ENCODE assay signal across 2 cellular contexts in the genomic region with DNA sequence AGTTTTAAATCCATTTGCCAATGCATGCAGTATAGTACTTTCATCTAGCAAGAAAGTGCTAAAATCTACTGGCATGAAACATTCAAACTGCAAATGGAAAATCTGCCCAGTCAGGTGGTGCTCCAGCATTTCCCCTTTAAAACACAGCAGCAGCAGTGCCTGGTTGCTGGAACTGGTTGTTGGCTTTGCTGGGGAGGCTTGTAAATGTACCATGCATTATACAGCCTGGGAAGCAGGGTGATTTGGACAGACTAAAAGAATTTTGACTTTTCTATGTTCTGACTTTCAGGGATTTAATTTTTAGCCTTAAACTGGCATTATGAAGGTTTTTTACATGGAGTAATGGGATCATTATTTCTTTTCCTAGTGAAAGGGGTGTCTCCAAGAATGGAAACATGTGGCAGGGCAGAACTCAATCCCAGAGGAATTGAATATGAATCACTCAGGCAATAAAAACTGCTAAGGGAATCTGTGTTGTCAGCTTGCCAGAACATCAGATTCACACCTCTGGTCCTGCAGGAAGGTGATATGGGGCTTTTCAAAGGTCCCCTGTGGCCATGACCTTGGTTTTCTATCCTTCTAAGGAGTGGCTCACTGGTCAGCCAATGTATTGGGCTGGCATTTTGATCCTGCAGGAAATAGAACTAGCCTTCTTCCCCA.
TF ChIP-seq lines count a peak whose summit lies in the region.

No MANE protein-coding gene starts in this region.

TF ChIP-seq in GM23338, 12 proteins besides CTCF, POLR2A, EP300 and RAD21:
- TF ChIP-seq, protein P1, sequence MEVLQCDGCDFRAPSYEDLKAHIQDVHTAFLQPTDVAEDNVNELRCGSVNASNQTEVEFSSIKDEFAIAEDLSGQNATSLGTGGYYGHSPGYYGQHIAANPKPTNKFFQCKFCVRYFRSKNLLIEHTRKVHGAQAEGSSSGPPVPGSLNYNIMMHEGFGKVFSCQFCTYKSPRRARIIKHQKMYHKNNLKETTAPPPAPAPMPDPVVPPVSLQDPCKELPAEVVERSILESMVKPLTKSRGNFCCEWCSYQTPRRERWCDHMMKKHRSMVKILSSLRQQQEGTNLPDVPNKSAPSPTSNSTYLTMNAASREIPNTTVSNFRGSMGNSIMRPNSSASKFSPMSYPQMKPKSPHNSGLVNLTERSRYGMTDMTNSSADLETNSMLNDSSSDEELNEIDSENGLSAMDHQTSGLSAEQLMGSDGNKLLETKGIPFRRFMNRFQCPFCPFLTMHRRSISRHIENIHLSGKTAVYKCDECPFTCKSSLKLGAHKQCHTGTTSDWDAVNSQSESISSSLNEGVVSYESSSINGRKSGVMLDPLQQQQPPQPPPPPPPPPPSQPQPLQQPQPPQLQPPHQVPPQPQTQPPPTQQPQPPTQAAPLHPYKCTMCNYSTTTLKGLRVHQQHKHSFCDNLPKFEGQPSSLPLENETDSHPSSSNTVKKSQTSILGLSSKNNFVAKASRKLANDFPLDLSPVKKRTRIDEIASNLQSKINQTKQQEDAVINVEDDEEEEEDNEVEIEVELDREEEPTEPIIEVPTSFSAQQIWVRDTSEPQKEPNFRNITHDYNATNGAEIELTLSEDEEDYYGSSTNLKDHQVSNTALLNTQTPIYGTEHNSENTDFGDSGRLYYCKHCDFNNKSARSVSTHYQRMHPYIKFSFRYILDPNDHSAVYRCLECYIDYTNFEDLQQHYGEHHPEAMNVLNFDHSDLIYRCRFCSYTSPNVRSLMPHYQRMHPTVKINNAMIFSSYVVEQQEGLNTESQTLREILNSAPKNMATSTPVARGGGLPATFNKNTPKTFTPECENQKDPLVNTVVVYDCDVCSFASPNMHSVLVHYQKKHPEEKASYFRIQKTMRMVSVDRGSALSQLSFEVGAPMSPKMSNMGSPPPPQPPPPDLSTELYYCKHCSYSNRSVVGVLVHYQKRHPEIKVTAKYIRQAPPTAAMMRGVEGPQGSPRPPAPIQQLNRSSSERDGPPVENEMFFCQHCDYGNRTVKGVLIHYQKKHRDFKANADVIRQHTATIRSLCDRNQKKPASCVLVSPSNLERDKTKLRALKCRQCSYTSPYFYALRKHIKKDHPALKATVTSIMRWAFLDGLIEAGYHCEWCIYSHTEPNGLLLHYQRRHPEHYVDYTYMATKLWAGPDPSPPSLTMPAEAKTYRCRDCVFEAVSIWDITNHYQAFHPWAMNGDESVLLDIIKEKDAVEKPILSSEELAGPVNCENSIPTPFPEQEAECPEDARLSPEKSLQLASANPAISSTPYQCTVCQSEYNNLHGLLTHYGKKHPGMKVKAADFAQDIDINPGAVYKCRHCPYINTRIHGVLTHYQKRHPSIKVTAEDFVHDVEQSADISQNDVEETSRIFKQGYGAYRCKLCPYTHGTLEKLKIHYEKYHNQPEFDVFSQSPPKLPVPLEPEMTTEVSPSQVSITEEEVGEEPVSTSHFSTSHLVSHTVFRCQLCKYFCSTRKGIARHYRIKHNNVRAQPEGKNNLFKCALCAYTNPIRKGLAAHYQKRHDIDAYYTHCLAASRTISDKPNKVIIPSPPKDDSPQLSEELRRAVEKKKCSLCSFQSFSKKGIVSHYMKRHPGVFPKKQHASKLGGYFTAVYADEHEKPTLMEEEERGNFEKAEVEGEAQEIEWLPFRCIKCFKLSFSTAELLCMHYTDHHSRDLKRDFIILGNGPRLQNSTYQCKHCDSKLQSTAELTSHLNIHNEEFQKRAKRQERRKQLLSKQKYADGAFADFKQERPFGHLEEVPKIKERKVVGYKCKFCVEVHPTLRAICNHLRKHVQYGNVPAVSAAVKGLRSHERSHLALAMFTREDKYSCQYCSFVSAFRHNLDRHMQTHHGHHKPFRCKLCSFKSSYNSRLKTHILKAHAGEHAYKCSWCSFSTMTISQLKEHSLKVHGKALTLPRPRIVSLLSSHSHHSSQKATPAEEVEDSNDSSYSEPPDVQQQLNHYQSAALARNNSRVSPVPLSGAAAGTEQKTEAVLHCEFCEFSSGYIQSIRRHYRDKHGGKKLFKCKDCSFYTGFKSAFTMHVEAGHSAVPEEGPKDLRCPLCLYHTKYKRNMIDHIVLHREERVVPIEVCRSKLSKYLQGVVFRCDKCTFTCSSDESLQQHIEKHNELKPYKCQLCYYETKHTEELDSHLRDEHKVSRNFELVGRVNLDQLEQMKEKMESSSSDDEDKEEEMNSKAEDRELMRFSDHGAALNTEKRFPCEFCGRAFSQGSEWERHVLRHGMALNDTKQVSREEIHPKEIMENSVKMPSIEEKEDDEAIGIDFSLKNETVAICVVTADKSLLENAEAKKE (CRISPR knock-in tag; IDR thresholded peaks at IDR 0.05), result no peak
- TF ChIP-seq NANOG (IDR thresholded peaks at IDR 0.05; ENCODE audit: borderline replicate concordance) (no peak), EZH2 (IDR thresholded peaks at IDR 0.05; ENCODE audit: low read depth, unreplicated experiment) (peak; percentile 66), CREB1 (CRISPR knock-in tag; IDR thresholded peaks at IDR 0.05; ENCODE audit: low read depth) (no peak), JUNB (IDR thresholded peaks at IDR 0.05; ENCODE audit: unreplicated experiment) (no peak)
- TF ChIP-seq, protein P2, sequence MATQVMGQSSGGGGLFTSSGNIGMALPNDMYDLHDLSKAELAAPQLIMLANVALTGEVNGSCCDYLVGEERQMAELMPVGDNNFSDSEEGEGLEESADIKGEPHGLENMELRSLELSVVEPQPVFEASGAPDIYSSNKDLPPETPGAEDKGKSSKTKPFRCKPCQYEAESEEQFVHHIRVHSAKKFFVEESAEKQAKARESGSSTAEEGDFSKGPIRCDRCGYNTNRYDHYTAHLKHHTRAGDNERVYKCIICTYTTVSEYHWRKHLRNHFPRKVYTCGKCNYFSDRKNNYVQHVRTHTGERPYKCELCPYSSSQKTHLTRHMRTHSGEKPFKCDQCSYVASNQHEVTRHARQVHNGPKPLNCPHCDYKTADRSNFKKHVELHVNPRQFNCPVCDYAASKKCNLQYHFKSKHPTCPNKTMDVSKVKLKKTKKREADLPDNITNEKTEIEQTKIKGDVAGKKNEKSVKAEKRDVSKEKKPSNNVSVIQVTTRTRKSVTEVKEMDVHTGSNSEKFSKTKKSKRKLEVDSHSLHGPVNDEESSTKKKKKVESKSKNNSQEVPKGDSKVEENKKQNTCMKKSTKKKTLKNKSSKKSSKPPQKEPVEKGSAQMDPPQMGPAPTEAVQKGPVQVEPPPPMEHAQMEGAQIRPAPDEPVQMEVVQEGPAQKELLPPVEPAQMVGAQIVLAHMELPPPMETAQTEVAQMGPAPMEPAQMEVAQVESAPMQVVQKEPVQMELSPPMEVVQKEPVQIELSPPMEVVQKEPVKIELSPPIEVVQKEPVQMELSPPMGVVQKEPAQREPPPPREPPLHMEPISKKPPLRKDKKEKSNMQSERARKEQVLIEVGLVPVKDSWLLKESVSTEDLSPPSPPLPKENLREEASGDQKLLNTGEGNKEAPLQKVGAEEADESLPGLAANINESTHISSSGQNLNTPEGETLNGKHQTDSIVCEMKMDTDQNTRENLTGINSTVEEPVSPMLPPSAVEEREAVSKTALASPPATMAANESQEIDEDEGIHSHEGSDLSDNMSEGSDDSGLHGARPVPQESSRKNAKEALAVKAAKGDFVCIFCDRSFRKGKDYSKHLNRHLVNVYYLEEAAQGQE (IDR thresholded peaks at IDR 0.05; ENCODE audit: unreplicated experiment), result no peak
- TF ChIP-seq, protein P3, sequence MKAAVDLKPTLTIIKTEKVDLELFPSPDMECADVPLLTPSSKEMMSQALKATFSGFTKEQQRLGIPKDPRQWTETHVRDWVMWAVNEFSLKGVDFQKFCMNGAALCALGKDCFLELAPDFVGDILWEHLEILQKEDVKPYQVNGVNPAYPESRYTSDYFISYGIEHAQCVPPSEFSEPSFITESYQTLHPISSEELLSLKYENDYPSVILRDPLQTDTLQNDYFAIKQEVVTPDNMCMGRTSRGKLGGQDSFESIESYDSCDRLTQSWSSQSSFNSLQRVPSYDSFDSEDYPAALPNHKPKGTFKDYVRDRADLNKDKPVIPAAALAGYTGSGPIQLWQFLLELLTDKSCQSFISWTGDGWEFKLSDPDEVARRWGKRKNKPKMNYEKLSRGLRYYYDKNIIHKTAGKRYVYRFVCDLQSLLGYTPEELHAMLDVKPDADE (IDR thresholded peaks at IDR 0.05), result no peak

TF ChIP-seq in H1, 55 proteins besides CTCF, POLR2A, EP300 and RAD21 (continued from another document):
- TF ChIP-seq, protein P4, sequence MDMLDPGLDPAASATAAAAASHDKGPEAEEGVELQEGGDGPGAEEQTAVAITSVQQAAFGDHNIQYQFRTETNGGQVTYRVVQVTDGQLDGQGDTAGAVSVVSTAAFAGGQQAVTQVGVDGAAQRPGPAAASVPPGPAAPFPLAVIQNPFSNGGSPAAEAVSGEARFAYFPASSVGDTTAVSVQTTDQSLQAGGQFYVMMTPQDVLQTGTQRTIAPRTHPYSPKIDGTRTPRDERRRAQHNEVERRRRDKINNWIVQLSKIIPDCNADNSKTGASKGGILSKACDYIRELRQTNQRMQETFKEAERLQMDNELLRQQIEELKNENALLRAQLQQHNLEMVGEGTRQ (IDR thresholded peaks at IDR 0.05; ENCODE audit: low read length), result no peak
TF ChIP-seq in H1: peak in this region for 4.
